ENCODE assay signal across 1 cellular context in the genomic region with DNA sequence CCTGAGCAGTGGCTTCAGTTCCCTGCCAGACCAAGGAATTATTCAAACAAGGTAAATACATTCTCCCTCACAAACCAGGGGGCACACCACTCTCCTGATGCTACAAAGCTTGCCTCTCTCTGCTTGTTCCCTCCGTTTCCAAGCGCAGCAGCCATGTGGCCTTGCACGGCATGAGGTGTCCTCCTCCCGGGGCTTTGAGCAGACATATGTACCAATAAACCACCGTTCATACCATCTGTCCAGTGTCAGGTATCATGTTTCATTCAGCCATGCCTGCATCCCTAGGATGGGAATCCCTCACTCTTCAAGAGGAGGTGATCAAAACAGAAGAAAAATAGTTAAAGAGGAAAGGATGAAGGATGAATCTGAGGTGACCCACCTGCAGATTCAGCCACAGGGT.
TF ChIP-seq lines count a peak whose summit lies in the region.

No MANE protein-coding gene starts in this region.

TF ChIP-seq in HEK293, 187 proteins besides CTCF, POLR2A, EP300 and RAD21 (continued from another document):
- TF ChIP-seq, protein P1, sequence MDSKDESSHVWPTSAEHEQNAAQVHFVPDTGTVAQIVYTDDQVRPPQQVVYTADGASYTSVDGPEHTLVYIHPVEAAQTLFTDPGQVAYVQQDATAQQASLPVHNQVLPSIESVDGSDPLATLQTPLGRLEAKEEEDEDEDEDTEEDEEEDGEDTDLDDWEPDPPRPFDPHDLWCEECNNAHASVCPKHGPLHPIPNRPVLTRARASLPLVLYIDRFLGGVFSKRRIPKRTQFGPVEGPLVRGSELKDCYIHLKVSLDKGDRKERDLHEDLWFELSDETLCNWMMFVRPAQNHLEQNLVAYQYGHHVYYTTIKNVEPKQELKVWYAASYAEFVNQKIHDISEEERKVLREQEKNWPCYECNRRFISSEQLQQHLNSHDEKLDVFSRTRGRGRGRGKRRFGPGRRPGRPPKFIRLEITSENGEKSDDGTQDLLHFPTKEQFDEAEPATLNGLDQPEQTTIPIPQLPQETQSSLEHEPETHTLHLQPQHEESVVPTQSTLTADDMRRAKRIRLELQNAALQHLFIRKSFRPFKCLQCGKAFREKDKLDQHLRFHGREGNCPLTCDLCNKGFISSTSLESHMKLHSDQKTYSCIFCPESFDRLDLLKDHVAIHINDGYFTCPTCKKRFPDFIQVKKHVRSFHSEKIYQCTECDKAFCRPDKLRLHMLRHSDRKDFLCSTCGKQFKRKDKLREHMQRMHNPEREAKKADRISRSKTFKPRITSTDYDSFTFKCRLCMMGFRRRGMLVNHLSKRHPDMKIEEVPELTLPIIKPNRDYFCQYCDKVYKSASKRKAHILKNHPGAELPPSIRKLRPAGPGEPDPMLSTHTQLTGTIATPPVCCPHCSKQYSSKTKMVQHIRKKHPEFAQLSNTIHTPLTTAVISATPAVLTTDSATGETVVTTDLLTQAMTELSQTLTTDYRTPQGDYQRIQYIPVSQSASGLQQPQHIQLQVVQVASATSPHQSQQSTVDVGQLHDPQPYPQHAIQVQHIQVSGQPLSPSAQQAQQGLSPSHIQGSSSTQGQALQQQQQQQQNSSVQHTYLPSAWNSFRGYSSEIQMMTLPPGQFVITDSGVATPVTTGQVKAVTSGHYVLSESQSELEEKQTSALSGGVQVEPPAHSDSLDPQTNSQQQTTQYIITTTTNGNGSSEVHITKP (tag by site-specific recombination; IDR thresholded peaks at IDR 0.05) = peak; percentile 73
